In the genomic region with DNA sequence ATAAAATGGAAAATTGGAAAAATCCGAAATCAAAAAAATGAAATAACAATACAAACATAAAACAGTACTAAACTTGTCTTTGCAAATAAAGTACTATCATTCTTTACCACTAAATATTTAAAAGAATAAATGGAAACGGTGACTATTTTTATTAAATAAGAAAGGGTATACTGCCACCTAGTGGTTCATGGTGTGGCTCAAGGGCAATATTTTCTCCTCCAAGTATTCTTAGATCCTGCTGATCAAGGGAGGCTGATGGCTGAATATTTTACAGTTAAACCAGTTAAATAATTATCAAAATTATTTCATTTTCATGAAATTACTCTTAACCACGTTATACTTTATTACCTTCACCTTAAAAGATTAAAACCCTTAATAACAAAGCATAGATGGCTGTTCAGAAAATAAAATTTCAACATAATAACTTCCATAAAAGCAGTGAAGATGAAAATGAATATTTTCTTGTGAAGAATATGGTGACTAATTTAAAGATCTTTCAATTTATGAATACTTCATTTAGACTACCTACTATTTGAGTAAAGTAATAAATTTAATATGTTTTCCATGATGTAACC, we compare ENCODE assay signal across 8 cellular contexts.
A peak's percentile ranks its signal among the peaks of the same experiment; 100 is the strongest.
DNase-seq lines count a peak whose midpoint lies in the region; ATAC-seq and TF ChIP-seq lines count a peak whose summit lies in the region.

No MANE protein-coding gene starts in this region.

- ATAC-seq in GM21717 (IDR thresholded peaks at IDR 0.05; ENCODE audit: unreplicated experiment), result no peak

- no peaks in the 10 kb centered on the region; the same call in 1 of the 2 replicates for H3K9me3 ChIP-seq in HEK293 (ENCODE audit: control insufficient read depth, insufficient read depth, low read depth, low read length)
- H3K9me3 ChIP-seq in adrenal gland (replicated peaks in 1 of 3), result no peaks in the 10 kb centered on the region
- no peaks in the 10 kb centered on the region for H3K9me3 ChIP-seq in transverse colon

- H3K27ac ChIP-seq in HEK293 (ENCODE audit: extremely low read depth, low read depth, low read length), result no peak overlapping the region
- H3K27ac ChIP-seq in adrenal gland, result no peak overlapping the region
- H3K27ac ChIP-seq in transverse colon, result no peak overlapping the region

- WGBS in adrenal gland, 4 donors, result 0 to 2% (median 0%) methylated on average over 3 of the region's 3 CpGs
- WGBS in transverse colon (ENCODE audit: low coverage in 1 of 2), 2 donors, result 0 to 2% methylated on average over 3 of the region's 3 CpGs

- DNase-seq in DMS53 (lab: John Stamatoyannopoulos, UW), result peak; percentile 63
- peak; percentile 55 for DNase-seq in NCI-H345 treated with DMSO at 0.1 percent for 48 hours (lab: John Stamatoyannopoulos, UW; ENCODE audit: unreplicated experiment)
- peak in 5 of 7 donors; percentile 15 to 63 (median 27) for DNase-seq in adrenal gland
- peak; percentile 82 for DNase-seq in inferior parietal cortex (ENCODE audit: extremely low spot score)
- DNase-seq in transverse colon, result no peak
- no peak for DNase-seq in islet precursor cell

- TF ChIP-seq CTCF in HEK293 (tag by site-specific recombination; IDR thresholded peaks at IDR 0.05) (no peak), adrenal gland (IDR thresholded peaks at IDR 0.05) (peak; percentile 48 to 83 (median 74)), transverse colon (IDR thresholded peaks at IDR 0.05) (peak; percentile 60 to 79 (median 76))

- intact Hi-C loops in adrenal gland (cut with DNase I), result loop anchor here (10.0 kb wide), 2 partner anchors 1777 to 1797 kb away; partner anchors contain the start of gene NCAM2 (in 1 of the 2)
- intact Hi-C loops in transverse colon (cut with DNase I; ENCODE audit: low total_unique reads), result no loop called here

- in situ Hi-C loops in transverse colon (cut with MboI; ENCODE audit: low pct_ligation_motif_present in 1 of 4, low pct_unique_long_range_greater_than_20kb in 1 of 4, low sequenced_read_pairs in 3 of 4), result loop anchor here in 3 of 4 donors (10.0 to 25.0 kb wide), 4 partner anchors 1627 to 1805 kb away; partner anchors contain the start of gene NCAM2 (in 1 of the 3)

- no peak for TF ChIP-seq EP300 in transverse colon (IDR thresholded peaks at IDR 0.05; ENCODE audit: low read depth)

- H3K36me3 ChIP-seq in HEK293 (ENCODE audit: control insufficient read depth in 2 of 2, insufficient read depth in 1 of 2, low read length in 2 of 2) (no peaks in the 10 kb centered on the region), adrenal gland (replicated peaks in 1 of 2) (no peaks in the 10 kb centered on the region), transverse colon (no peaks in the 10 kb centered on the region)

- CTCF ChIA-PET in HEK293 (lab: Yijun Ruan, JAX), result interaction anchor here (0.6 to 1.8 kb wide), 17 partner anchors 10 to 1792 kb away, joined by 3 to 9 read pairs (median 3); no protein-coding TSS in a partner anchor

- TF ChIP-seq POLR2A in adrenal gland (IDR thresholded peaks at IDR 0.05), result no peak
- TF ChIP-seq POLR2A in transverse colon (IDR thresholded peaks at IDR 0.05), result no peak

- H3K27me3 ChIP-seq in adrenal gland, result no peaks in the 10 kb centered on the region
- H3K27me3 ChIP-seq in transverse colon, result no peaks in the 10 kb centered on the region

- no peak overlapping the region for H3K4me3 ChIP-seq in HEK293 (ENCODE audit: low read depth, low read length)
- no peak overlapping the region for H3K4me3 ChIP-seq in adrenal gland
- no peak overlapping the region for H3K4me3 ChIP-seq in transverse colon

- H3K4me1 ChIP-seq in HEK293 (ENCODE audit: control insufficient read depth, insufficient read depth, low read length) (no peaks in the 10 kb centered on the region), adrenal gland (replicated peaks in 1 of 2) (no peaks in the 10 kb centered on the region), transverse colon (no peaks in the 10 kb centered on the region)

- POLR2A ChIA-PET in HEK293 (lab: Yijun Ruan, JAX), result no interaction called here

TF ChIP-seq in HEK293, 187 proteins besides CTCF, POLR2A, EP300 and RAD21:
- peak; percentile 22; the same call in 1 of the 2 replicates for TF ChIP-seq ZNF654 (tag by site-specific recombination; IDR thresholded peaks at IDR 0.05; ENCODE audit: low read depth)
- TF ChIP-seq TRIM28 (IDR thresholded peaks at IDR 0.05; ENCODE audit: borderline replicate concordance, low read length), result no peak

Comparison
In these comparisons a context has a peak if more than half of its experiments do, and no peak if none do; other contexts are left out.
1. DNase-seq: peak in DMS53 (single experiment), NCI-H345 treated with DMSO at 0.1 percent for 48 hours (single experiment), adrenal gland (5 of 7) and inferior parietal cortex (single experiment); none in transverse colon (single experiment) and islet precursor cell (single experiment).